ENCODE assay signal across 9 cellular contexts in the genomic region with DNA sequence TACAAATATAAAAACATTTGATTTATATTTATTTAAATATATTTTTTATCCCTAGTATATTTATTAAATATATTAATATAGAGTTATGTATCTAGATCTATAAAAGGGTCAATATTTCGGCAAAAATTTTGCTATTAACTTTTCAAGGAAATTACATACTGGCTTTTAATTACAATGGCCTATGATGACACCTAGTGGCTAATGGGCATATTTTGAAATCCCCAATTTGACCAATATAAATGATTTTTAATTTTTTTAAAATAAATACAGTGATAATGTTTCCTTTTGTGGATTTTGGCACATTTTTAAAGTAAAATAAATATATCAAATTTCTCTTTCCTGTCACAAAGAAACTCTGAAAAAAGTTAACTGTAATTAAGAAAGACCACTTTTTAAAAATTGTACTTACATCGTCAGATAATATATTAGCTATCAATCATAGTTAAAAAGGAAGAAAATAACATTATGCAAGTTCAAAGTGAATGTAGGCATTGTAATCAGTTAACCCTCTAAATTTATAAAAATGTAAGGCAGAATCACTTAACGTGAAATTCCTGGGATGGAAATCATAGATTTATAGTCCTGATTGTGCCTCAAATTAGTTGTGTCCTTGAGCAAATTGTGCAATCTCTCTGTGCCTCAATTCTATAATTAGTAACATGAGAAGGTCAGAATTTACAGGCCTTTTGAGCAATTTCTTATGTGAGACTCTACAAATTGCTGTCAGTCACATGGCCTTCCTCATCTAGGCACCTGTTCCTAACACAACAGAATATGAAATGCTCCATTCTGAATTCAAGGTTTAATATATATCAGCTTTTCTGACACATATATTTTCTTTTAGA. TPM values are rescaled to one million over a fixed set of nuclear protein-coding genes. Genes with fewer than 3 reads are reported as not detected.
DNase-seq lines count a peak whose midpoint lies in the region; ATAC-seq and TF ChIP-seq lines count a peak whose summit lies in the region.
"Had no signal": no experiment of that assay in that cellular context is flagged by ENCODE, and none has a peak within 500 bp of the region (broad histone marks: within the 10 kb centered on the region; RNA-seq: fewer than 3 reads in every experiment).

No MANE protein-coding gene starts in this region.

- WGBS in adrenal gland, 4 donors = 22 to 28% (median 26%) methylated on average over 3 of the region's 3 CpGs
- WGBS in right lobe of liver (ENCODE audit: insufficient coverage, low coverage, low lambda C conversion rate, missing lambda C conversion rate) = 57% methylated on average over 3 of the region's 3 CpGs

- intact Hi-C loops in adrenal gland (cut with DNase I) = loop anchor here in 1 of 2 donors (10.0 kb wide), 1 partner anchor 184 kb away; no protein-coding TSS in a partner anchor
- intact Hi-C loops in right lobe of liver (cut with DNase I) = no loop called here
- intact Hi-C loops in left colon (cut with DNase I, micrococcal nuclease) = loop anchor here in 1 of 2 donors (5.0 to 10.0 kb wide), 2 partner anchors 138 to 424 kb away; no protein-coding TSS in a partner anchor

- H3K36me3 ChIP-seq in adrenal gland (replicated peaks in 1 of 2) = no peaks in the 10 kb centered on the region
- no peaks in the 10 kb centered on the region for H3K36me3 ChIP-seq in right lobe of liver

- peak in 2 of 4 donors; percentile 30 to 53 for ATAC-seq in right lobe of liver
- no peak for ATAC-seq in HG03520 (IDR thresholded peaks at IDR 0.05; ENCODE audit: unreplicated experiment)
- ATAC-seq in GM19351 (IDR thresholded peaks at IDR 0.05; ENCODE audit: unreplicated experiment) = no peak
- no peak for ATAC-seq in left colon
- ATAC-seq in HG03571 (IDR thresholded peaks at IDR 0.05; ENCODE audit: unreplicated experiment) = no peak

- DNase-seq in COLO829 (ENCODE audit: low spot score) (peak; percentile 46), LHCN-M2 (ENCODE audit: low read depth) (peak; percentile 43), adrenal gland (no peak), right lobe of liver (no peak), left colon (no peak)

- H3K4me1 ChIP-seq in adrenal gland (replicated peaks in 1 of 2) = peaks cover 0 to 21% of the 10 kb centered on the region in 2 donors
- H3K4me1 ChIP-seq in right lobe of liver = no peaks in the 10 kb centered on the region

- H3K27ac ChIP-seq in adrenal gland (no peak overlapping the region), right lobe of liver (no peak overlapping the region)

- H3K4me3 ChIP-seq in adrenal gland = no peak overlapping the region
- no peak overlapping the region for H3K4me3 ChIP-seq in right lobe of liver

- H3K27me3 ChIP-seq in adrenal gland = no peaks in the 10 kb centered on the region
- H3K27me3 ChIP-seq in right lobe of liver = no peaks in the 10 kb centered on the region

- TF ChIP-seq POLR2A in adrenal gland (IDR thresholded peaks at IDR 0.05) = no peak
- no peak for TF ChIP-seq POLR2A in right lobe of liver (IDR thresholded peaks at IDR 0.05)

- TF ChIP-seq CTCF in adrenal gland (IDR thresholded peaks at IDR 0.05) (peak; percentile 47 to 77 (median 60)), right lobe of liver (IDR thresholded peaks at IDR 0.05) (peak; percentile 55 to 73 (median 63))

- H3K9me3 ChIP-seq in adrenal gland (replicated peaks in 1 of 3) = no peaks in the 10 kb centered on the region
- H3K9me3 ChIP-seq in right lobe of liver = no peaks in the 10 kb centered on the region

RNA-seq across cellular contexts. Expression of gene RGS13, which starts 25.6 kb away (rescaled TPM):
- not detected in 2 replicates for total RNA-seq in LHCN-M2 (2014; rRNA removed)
- polyA plus RNA-seq in LHCN-M2 (2012) = not detected
- under 1 TPM in 1 of 8 donors, not detected in 7; 0.51 TPM for total RNA-seq in adrenal gland
- under 1 TPM in 1 of 3 donors, not detected in 2; 0.13 TPM for polyA plus RNA-seq in adrenal gland
- not detected for total RNA-seq in right lobe of liver
- total RNA-seq in left colon = 1 to 10 TPM in 1 of 2 donors, under 1 TPM in 1; 0.31 to 1.2 TPM
- total RNA-seq: HT1080 had no signal

RNA-seq across cellular contexts. Expression of gene RGS1, which starts 34.8 kb away (rescaled TPM):
- total RNA-seq in LHCN-M2 (2014; rRNA removed) = 0.11 and 0.19 TPM in 2 replicates
- polyA plus RNA-seq in LHCN-M2 (2012) = not detected
- 10 to 100 TPM in 5 of 8 donors, 1 to 10 TPM in 3; 2.7 to 69.3 (median 15.4) TPM for total RNA-seq in adrenal gland
- polyA plus RNA-seq in adrenal gland = 100 to 1,000 TPM in 1 of 3 donors, 1 to 10 TPM in 2; 5.2 to 124 (median 6.0) TPM
- total RNA-seq in right lobe of liver = 10 to 100 TPM in 3 of 6 experiments, 1 to 10 TPM in 3; 2.6 to 29.8 (median 9.5) TPM
- 10 to 100 TPM; 11.0 to 27.1 TPM for total RNA-seq in left colon
- total RNA-seq: HT1080 had no signal

Comparison
In these comparisons a context has a peak if more than half of its experiments do, and no peak if none do; other contexts are left out.
1. DNase-seq: peak in COLO829 (single experiment) and LHCN-M2 (single experiment); none in adrenal gland (0 of 7), right lobe of liver (0 of 3) and left colon (0 of 2).